1 cellular context compared by ENCODE assay signal in genomic region chrX:21905209-21905735, GRCh38.
TF ChIP-seq lines count a peak whose summit lies in the region.

No MANE protein-coding gene starts in this region.

TF ChIP-seq in GM23338, 12 proteins besides CTCF, POLR2A, EP300 and RAD21:
- TF ChIP-seq, protein P1, sequence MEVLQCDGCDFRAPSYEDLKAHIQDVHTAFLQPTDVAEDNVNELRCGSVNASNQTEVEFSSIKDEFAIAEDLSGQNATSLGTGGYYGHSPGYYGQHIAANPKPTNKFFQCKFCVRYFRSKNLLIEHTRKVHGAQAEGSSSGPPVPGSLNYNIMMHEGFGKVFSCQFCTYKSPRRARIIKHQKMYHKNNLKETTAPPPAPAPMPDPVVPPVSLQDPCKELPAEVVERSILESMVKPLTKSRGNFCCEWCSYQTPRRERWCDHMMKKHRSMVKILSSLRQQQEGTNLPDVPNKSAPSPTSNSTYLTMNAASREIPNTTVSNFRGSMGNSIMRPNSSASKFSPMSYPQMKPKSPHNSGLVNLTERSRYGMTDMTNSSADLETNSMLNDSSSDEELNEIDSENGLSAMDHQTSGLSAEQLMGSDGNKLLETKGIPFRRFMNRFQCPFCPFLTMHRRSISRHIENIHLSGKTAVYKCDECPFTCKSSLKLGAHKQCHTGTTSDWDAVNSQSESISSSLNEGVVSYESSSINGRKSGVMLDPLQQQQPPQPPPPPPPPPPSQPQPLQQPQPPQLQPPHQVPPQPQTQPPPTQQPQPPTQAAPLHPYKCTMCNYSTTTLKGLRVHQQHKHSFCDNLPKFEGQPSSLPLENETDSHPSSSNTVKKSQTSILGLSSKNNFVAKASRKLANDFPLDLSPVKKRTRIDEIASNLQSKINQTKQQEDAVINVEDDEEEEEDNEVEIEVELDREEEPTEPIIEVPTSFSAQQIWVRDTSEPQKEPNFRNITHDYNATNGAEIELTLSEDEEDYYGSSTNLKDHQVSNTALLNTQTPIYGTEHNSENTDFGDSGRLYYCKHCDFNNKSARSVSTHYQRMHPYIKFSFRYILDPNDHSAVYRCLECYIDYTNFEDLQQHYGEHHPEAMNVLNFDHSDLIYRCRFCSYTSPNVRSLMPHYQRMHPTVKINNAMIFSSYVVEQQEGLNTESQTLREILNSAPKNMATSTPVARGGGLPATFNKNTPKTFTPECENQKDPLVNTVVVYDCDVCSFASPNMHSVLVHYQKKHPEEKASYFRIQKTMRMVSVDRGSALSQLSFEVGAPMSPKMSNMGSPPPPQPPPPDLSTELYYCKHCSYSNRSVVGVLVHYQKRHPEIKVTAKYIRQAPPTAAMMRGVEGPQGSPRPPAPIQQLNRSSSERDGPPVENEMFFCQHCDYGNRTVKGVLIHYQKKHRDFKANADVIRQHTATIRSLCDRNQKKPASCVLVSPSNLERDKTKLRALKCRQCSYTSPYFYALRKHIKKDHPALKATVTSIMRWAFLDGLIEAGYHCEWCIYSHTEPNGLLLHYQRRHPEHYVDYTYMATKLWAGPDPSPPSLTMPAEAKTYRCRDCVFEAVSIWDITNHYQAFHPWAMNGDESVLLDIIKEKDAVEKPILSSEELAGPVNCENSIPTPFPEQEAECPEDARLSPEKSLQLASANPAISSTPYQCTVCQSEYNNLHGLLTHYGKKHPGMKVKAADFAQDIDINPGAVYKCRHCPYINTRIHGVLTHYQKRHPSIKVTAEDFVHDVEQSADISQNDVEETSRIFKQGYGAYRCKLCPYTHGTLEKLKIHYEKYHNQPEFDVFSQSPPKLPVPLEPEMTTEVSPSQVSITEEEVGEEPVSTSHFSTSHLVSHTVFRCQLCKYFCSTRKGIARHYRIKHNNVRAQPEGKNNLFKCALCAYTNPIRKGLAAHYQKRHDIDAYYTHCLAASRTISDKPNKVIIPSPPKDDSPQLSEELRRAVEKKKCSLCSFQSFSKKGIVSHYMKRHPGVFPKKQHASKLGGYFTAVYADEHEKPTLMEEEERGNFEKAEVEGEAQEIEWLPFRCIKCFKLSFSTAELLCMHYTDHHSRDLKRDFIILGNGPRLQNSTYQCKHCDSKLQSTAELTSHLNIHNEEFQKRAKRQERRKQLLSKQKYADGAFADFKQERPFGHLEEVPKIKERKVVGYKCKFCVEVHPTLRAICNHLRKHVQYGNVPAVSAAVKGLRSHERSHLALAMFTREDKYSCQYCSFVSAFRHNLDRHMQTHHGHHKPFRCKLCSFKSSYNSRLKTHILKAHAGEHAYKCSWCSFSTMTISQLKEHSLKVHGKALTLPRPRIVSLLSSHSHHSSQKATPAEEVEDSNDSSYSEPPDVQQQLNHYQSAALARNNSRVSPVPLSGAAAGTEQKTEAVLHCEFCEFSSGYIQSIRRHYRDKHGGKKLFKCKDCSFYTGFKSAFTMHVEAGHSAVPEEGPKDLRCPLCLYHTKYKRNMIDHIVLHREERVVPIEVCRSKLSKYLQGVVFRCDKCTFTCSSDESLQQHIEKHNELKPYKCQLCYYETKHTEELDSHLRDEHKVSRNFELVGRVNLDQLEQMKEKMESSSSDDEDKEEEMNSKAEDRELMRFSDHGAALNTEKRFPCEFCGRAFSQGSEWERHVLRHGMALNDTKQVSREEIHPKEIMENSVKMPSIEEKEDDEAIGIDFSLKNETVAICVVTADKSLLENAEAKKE (CRISPR knock-in tag; IDR thresholded peaks at IDR 0.05) = 0 out of 2 replicates have a peak, but pooled peaks have one; percentile 9
- no peak for TF ChIP-seq JUNB (IDR thresholded peaks at IDR 0.05; ENCODE audit: unreplicated experiment)
